Comparison of ENCODE assay signal across 8 cellular contexts in the genomic region with DNA sequence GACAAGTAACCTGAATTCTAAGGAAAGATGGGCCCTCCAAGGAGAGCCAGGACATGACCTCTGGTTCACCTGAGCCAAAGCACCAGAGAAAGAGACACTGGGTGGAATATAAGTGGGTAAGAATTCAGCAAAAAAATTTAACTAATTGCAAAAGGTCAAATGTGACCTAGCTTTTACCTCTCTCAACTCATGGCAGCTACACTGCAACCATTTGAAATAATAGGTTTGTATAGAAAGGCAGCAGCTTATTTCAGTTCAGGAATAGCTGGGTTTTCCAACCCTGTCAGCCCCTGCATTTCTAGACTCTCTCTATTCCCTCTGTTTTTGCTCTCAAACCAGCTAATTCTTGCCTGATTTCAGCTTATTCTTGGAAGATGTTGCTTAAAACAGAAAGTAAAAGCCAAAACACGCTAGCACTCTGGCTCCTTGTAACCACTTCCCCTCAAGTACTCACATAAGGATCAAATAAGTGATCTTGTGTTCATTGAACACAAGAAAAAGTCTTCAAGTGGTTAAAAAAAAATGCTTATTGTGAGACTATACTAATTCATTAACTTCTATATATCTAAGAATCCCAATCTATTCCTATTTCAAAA.
DNase-seq lines count a peak whose midpoint lies in the region; ATAC-seq and TF ChIP-seq lines count a peak whose summit lies in the region.

No MANE protein-coding gene starts in this region.

- H3K4me3 Mint-ChIP-seq in dendritic cell treated with granulocyte-macrophage colony-stimulating factor and Interleukin-4, amounts not matched to agents 40 ng/mL and 50 ng/mL, for 4 days, result peak overlapping the region; percentile 57

- peak overlapping the region; percentile 40; the same call in 1 of the 2 replicates for H3K4me3 ChIP-seq in Karpas-422 (ENCODE audit: low read length)

- H4K20me1 ChIP-seq in Karpas-422 (ENCODE audit: insufficient read depth, low read depth, low read length), result no peaks in the 10 kb centered on the region

- ATAC-seq in GM21619 (IDR thresholded peaks at IDR 0.05; ENCODE audit: unreplicated experiment), result peak; percentile 85
- no peak for ATAC-seq in foreskin keratinocyte

- H3K27me3 Mint-ChIP-seq in dendritic cell treated with granulocyte-macrophage colony-stimulating factor and Interleukin-4, amounts not matched to agents 40 ng/mL and 50 ng/mL, for 4 days, result no peaks in the 10 kb centered on the region

- peak overlapping the region; percentile 14; the same call in 1 of the 2 replicates for H3K9ac ChIP-seq in Karpas-422 (ENCODE audit: low read length)

- peak overlapping the region; percentile 79 for H3K27ac Mint-ChIP-seq in dendritic cell treated with granulocyte-macrophage colony-stimulating factor and Interleukin-4, amounts not matched to agents 40 ng/mL and 50 ng/mL, for 4 days

- H3K36me3 Mint-ChIP-seq in dendritic cell treated with granulocyte-macrophage colony-stimulating factor and Interleukin-4, amounts not matched to agents 40 ng/mL and 50 ng/mL, for 4 days (ENCODE audit: low read depth), result no peaks in the 10 kb centered on the region

- peak overlapping the region; percentile 43 for H3K4me2 ChIP-seq in Karpas-422 (ENCODE audit: low read depth, low read length, poor library complexity, severe bottlenecking)

- peaks cover 15% of the 10 kb centered on the region for H3K4me1 Mint-ChIP-seq in dendritic cell treated with granulocyte-macrophage colony-stimulating factor and Interleukin-4, amounts not matched to agents 40 ng/mL and 50 ng/mL, for 4 days (ENCODE audit: low read depth)

- TF ChIP-seq CTCF in GM13976 (IDR thresholded peaks at IDR 0.05; ENCODE audit: borderline replicate concordance, control extremely low read depth, extremely low read depth, insufficient read depth, missing control alignments) (no peak), foreskin keratinocyte (conservative IDR thresholded peaks at IDR 0.05) (no peak)

- in situ Hi-C loops in GM13976 (cut with MboI; ENCODE audit: low sequenced_read_pairs, unreplicated experiment), result no loop called here

- no peaks in the 10 kb centered on the region for H3K9me3 Mint-ChIP-seq in dendritic cell treated with granulocyte-macrophage colony-stimulating factor and Interleukin-4, amounts not matched to agents 40 ng/mL and 50 ng/mL, for 4 days

- intact Hi-C loops in dendritic cell treated with granulocyte-macrophage colony-stimulating factor and Interleukin-4, amounts not matched to agents 40 ng/mL and 50 ng/mL, for 4 days (cut with micrococcal nuclease), result no loop called here

- no peak overlapping the region for H2AFZ ChIP-seq in Karpas-422 (ENCODE audit: low read length)

- H3K27me3 ChIP-seq in Karpas-422 (ENCODE audit: low read length) (no peaks in the 10 kb centered on the region), foreskin keratinocyte (peaks cover 11% of the 10 kb centered on the region)

- no peaks in the 10 kb centered on the region for H3K9me3 ChIP-seq in Karpas-422 (ENCODE audit: low read length)

- no peaks in the 10 kb centered on the region for H3K9me2 ChIP-seq in Karpas-422 (replicated peaks; ENCODE audit: insufficient read depth, low read length)

- DNase-seq in GM13976 (ENCODE audit: low spot score), result peak; percentile 31
- no peak for DNase-seq in Karpas-422
- DNase-seq in foreskin keratinocyte, result no peak
- no peak for DNase-seq in OCI-M2 (lab: John Stamatoyannopoulos, UW; ENCODE audit: unreplicated experiment)
- DNase-seq in stimulated activated CD4-positive, alpha-beta T cell treated with anti-CD3 and anti-CD28 coated beads, Interleukin-4, amount 100 ng/mL, for 4 hours, result no peak
- DNase-seq in NCI-H187 (lab: John Stamatoyannopoulos, UW), result no peak

- H3K27ac ChIP-seq in Karpas-422 (ENCODE audit: low read length) (no peak overlapping the region), foreskin keratinocyte (no peak overlapping the region)

- H3K79me2 ChIP-seq in Karpas-422 (ENCODE audit: low read length), result no peaks in the 10 kb centered on the region

- no peaks in the 10 kb centered on the region for H3K4me1 ChIP-seq in Karpas-422 (ENCODE audit: low read length)
- H3K4me1 ChIP-seq in foreskin keratinocyte, result no peaks in the 10 kb centered on the region

- H3K36me3 ChIP-seq in Karpas-422 (ENCODE audit: insufficient read depth, low read length), result no peaks in the 10 kb centered on the region
